Comparison of ENCODE assay signal across 30 cellular contexts in genomic region chr1:163766537-163766936, GRCh38.
"Had no signal": no experiment of that assay in that cellular context is flagged by ENCODE, and none has a peak within 500 bp of the region (broad histone marks: within the 10 kb centered on the region; RNA-seq: fewer than 3 reads in every experiment).

No MANE protein-coding gene starts in this region.

- H3K4me2 ChIP-seq: hepatocyte, neural progenitor cell, smooth muscle cell had no signal

- DNase-seq: dermis blood vessel endothelial cell; effector memory CD4-positive, alpha-beta T cell; foreskin keratinocyte; heart left ventricle; left cardiac atrium; left lung; mesenchymal stem cell; mucosa of descending colon; naive B cell; stimulated activated CD4-positive, alpha-beta T cell treated with anti-CD3 and anti-CD28 coated beads, Interleukin-12 subunit alpha, Interleukin-12 subunit beta, amount 100 ng/mL, for 4 hours; stimulated activated CD4-positive, alpha-beta T cell treated with anti-CD3 and anti-CD28 coated beads, Interleukin-1b, Interleukin-23, amount 100 ng/mL, for 48 hours; stimulated activated CD4-positive, alpha-beta T cell treated with anti-CD3 and anti-CD28 coated beads, Interleukin-4, amount 100 ng/mL, for 1 hour; stimulated activated CD8-positive, alpha-beta memory T cell treated with anti-CD3 and anti-CD28 coated beads, Interleukin-4, amount 100 ng/mL, for 48 hours; stimulated activated naive CD4-positive, alpha-beta T cell; stimulated activated naive CD8-positive, alpha-beta T cell treated with anti-CD3 and anti-CD28 coated beads, Interleukin-15, amount 100 ng/mL, for 72 hours; transverse colon had no signal

- H3K4me1 Mint-ChIP-seq: naive B cell; neural progenitor cell; stimulated activated naive CD8-positive, alpha-beta T cell treated with anti-CD3 and anti-CD28 coated beads, Interleukin-15, amount 100 ng/mL, for 72 hours had no signal

- H3K9ac ChIP-seq: neural progenitor cell had no signal

- ATAC-seq: foreskin keratinocyte; gastroesophageal sphincter; heart left ventricle; left cardiac atrium; left lung; mucosa of descending colon; natural killer cell treated with Interleukin-12 subunit alpha and Interleukin-12 subunit beta and Interleukin-15 and Interleukin-18, amount 100 ng/mL, for 72 hours; sciatic nerve; stimulated activated naive CD8-positive, alpha-beta T cell treated with anti-CD3 and anti-CD28 coated beads, Interleukin-15, amount 100 ng/mL, for 72 hours had no signal

- H3K36me3 Mint-ChIP-seq: naive B cell; natural killer cell treated with Interleukin-12 subunit alpha and Interleukin-12 subunit beta and Interleukin-15 and Interleukin-18, amount 100 ng/mL, for 72 hours; neural progenitor cell had no signal

- FAIRE-seq: endothelial cell of umbilical vein, islet of Langerhans had no signal

- H3K4me3 ChIP-seq: esophagus muscularis mucosa, gastroesophageal sphincter, heart left ventricle, hepatocyte, left lung, mucosa of descending colon, neural progenitor cell, prostate gland, right atrium auricular region, smooth muscle cell, suprapubic skin, transverse colon, vagina had no signal

- H3K79me2 ChIP-seq: hepatocyte had no signal

- H3K4me3 Mint-ChIP-seq: mesothelial cell of epicardium; natural killer cell treated with Interleukin-12 subunit alpha and Interleukin-12 subunit beta and Interleukin-15 and Interleukin-18, amount 100 ng/mL, for 72 hours; neural progenitor cell; stimulated activated naive CD8-positive, alpha-beta T cell treated with anti-CD3 and anti-CD28 coated beads, Interleukin-15, amount 100 ng/mL, for 72 hours had no signal

- H2AFZ ChIP-seq: hepatocyte, neural progenitor cell had no signal

- H3K9me3 ChIP-seq: gastroesophageal sphincter, mucosa of descending colon, prostate gland, right atrium auricular region, transverse colon, vagina had no signal

- H3K27ac ChIP-seq: esophagus muscularis mucosa, foreskin keratinocyte, gastroesophageal sphincter, heart left ventricle, hepatocyte, left lung, neural progenitor cell, prostate gland, right atrium auricular region, suprapubic skin, transverse colon, vagina had no signal

- H3K27ac Mint-ChIP-seq: mesothelial cell of epicardium; naive B cell; natural killer cell treated with Interleukin-12 subunit alpha and Interleukin-12 subunit beta and Interleukin-15 and Interleukin-18, amount 100 ng/mL, for 72 hours; neural progenitor cell had no signal

- H3K27me3 Mint-ChIP-seq: naive B cell; natural killer cell treated with Interleukin-12 subunit alpha and Interleukin-12 subunit beta and Interleukin-15 and Interleukin-18, amount 100 ng/mL, for 72 hours; stimulated activated naive CD8-positive, alpha-beta T cell treated with anti-CD3 and anti-CD28 coated beads, Interleukin-15, amount 100 ng/mL, for 72 hours had no signal

- H3K36me3 ChIP-seq: esophagus muscularis mucosa, gastroesophageal sphincter, heart left ventricle, left lung, neural progenitor cell, prostate gland, right atrium auricular region, suprapubic skin, transverse colon, vagina had no signal

- H3K27me3 ChIP-seq: esophagus muscularis mucosa, foreskin keratinocyte, heart left ventricle, hepatocyte, left lung, neural progenitor cell, right atrium auricular region, suprapubic skin, transverse colon, vagina had no signal

- H3K4me1 ChIP-seq: esophagus muscularis mucosa, foreskin keratinocyte, gastroesophageal sphincter, heart left ventricle, left lung, neural progenitor cell, prostate gland, right atrium auricular region, suprapubic skin, transverse colon had no signal
